In genomic region chr7:94980418-94981142, GRCh38 we compare ENCODE assay signal across 20 cellular contexts.
"Had no signal": no experiment of that assay in that cellular context is flagged by ENCODE, and none has a peak within 500 bp of the region (broad histone marks: within the 10 kb centered on the region; RNA-seq: fewer than 3 reads in every experiment).

No MANE protein-coding gene starts in this region.

- H3K27me3 ChIP-seq: esophagus squamous epithelium, heart left ventricle, neutrophil, spleen, upper lobe of left lung had no signal

- H3K27ac Mint-ChIP-seq: activated CD4-positive, alpha-beta memory T cell treated with anti-CD3 and anti-CD28 coated beads, Interleukin-2, amount 10 ng/mL, durations not matched to agents 7 days and 5 days; brain; naive thymus-derived CD4-positive, alpha-beta T cell; progenitor cell of endocrine pancreas; stimulated activated naive CD8-positive, alpha-beta T cell treated with anti-CD3 and anti-CD28 coated beads, Interleukin-15, amount 100 ng/mL, for 72 hours; T-helper 17 cell had no signal

- H3K27me3 Mint-ChIP-seq: activated CD4-positive, alpha-beta memory T cell treated with anti-CD3 and anti-CD28 coated beads, Interleukin-2, amount 10 ng/mL, durations not matched to agents 7 days and 5 days; brain; naive thymus-derived CD4-positive, alpha-beta T cell; progenitor cell of endocrine pancreas; stimulated activated naive CD8-positive, alpha-beta T cell treated with anti-CD3 and anti-CD28 coated beads, Interleukin-15, amount 100 ng/mL, for 72 hours; T-helper 17 cell had no signal

- H3K9me3 ChIP-seq: esophagus squamous epithelium, neutrophil, upper lobe of left lung had no signal

- H3K4me1 ChIP-seq: esophagus squamous epithelium had no signal

- H3K4me3 Mint-ChIP-seq: activated CD4-positive, alpha-beta memory T cell treated with anti-CD3 and anti-CD28 coated beads, Interleukin-2, amount 10 ng/mL, durations not matched to agents 7 days and 5 days; activated T-cell treated with anti-CD3 and anti-CD28 coated beads, Interleukin-2, amount 50 U/mL, for 4 hours; brain; naive thymus-derived CD4-positive, alpha-beta T cell; stimulated activated naive CD8-positive, alpha-beta T cell treated with anti-CD3 and anti-CD28 coated beads, Interleukin-15, amount 100 ng/mL, for 72 hours; T-helper 17 cell had no signal

- DNase-seq: activated CD4-positive, alpha-beta memory T cell treated with anti-CD3 and anti-CD28 coated beads, Interleukin-2, amount 10 ng/mL, durations not matched to agents 7 days and 5 days; activated CD4-positive, alpha-beta T cell treated with anti-CD3 and anti-CD28 coated beads for 4 hours; activated effector memory CD4-positive, alpha-beta T cell treated with Interleukin-2 at 50 U/mL for 16 hours; activated naive CD4-positive, alpha-beta T cell treated with anti-CD3 and anti-CD28 coated beads, Interleukin-2, amount 50 U/mL, for 16 hours; activated T-cell treated with anti-CD3 and anti-CD28 coated beads, Interleukin-2, amount 50 U/mL, for 4 hours; effector CD8-positive, alpha-beta T cell; esophagus squamous epithelium; foreskin melanocyte; heart left ventricle; left colon; mucosa of descending colon; naive thymus-derived CD4-positive, alpha-beta T cell; right cardiac atrium; spleen; stimulated activated naive CD8-positive, alpha-beta T cell treated with anti-CD3 and anti-CD28 coated beads, Interleukin-15, amount 100 ng/mL, for 72 hours; T-helper 17 cell had no signal

- H3K4me1 Mint-ChIP-seq: activated CD4-positive, alpha-beta memory T cell treated with anti-CD3 and anti-CD28 coated beads, Interleukin-2, amount 10 ng/mL, durations not matched to agents 7 days and 5 days; naive thymus-derived CD4-positive, alpha-beta T cell; stimulated activated naive CD8-positive, alpha-beta T cell treated with anti-CD3 and anti-CD28 coated beads, Interleukin-15, amount 100 ng/mL, for 72 hours; T-helper 17 cell had no signal

- H3K36me3 ChIP-seq: esophagus squamous epithelium, heart left ventricle, neutrophil, spleen, upper lobe of left lung had no signal

- H3K27ac ChIP-seq: esophagus squamous epithelium, heart left ventricle, neutrophil, spleen, upper lobe of left lung had no signal

- ATAC-seq: activated T-cell treated with anti-CD3 and anti-CD28 coated beads, Interleukin-2, amount 50 U/mL, for 4 hours; left colon; mucosa of descending colon; naive thymus-derived CD4-positive, alpha-beta T cell; stimulated activated naive CD8-positive, alpha-beta T cell treated with anti-CD3 and anti-CD28 coated beads, Interleukin-15, amount 100 ng/mL, for 72 hours; T-helper 17 cell had no signal

- H3K4me3 ChIP-seq: esophagus squamous epithelium, heart left ventricle, mucosa of descending colon, spleen, upper lobe of left lung had no signal

- H3K36me3 Mint-ChIP-seq: naive thymus-derived CD4-positive, alpha-beta T cell had no signal
